Comparison of ENCODE assay signal across 8 cellular contexts in genomic region chr10:79285315-79286185, GRCh38.
DNase-seq lines count a peak whose midpoint lies in the region; ATAC-seq, FAIRE-seq and TF ChIP-seq lines count a peak whose summit lies in the region.

No MANE protein-coding gene starts in this region.

- H3K9me3 Mint-ChIP-seq in immature natural killer cell, result no peaks in the 10 kb centered on the region

- no peak for TF ChIP-seq CTCF in pancreas (IDR thresholded peaks at IDR 0.05)

- CTCF ChIA-PET in HEK293T (lab: Yijun Ruan, JAX), result no interaction called here

- no peaks in the 10 kb centered on the region for H3K4me1 ChIP-seq in pancreas

- H3K27ac Mint-ChIP-seq in T-helper 17 cell (peak overlapping the region; percentile 90), immature natural killer cell (peak overlapping the region; percentile 98 to 99 (median 98))

- POLR2A ChIA-PET in HEK293T (lab: Yijun Ruan, JAX), result no interaction called here

- no peak overlapping the region for H3K4me3 ChIP-seq in pancreas

- H3K36me3 ChIP-seq in pancreas, result peaks cover 0 to 17% (median 0%) of the 10 kb centered on the region in 3 donors

- no peak for DNase-seq in T-helper 17 cell
- DNase-seq in immature natural killer cell, result peak; percentile 21 to 49 (median 28)
- no peak for DNase-seq in HEK293T (ENCODE audit: extremely low spot score)
- DNase-seq in medulla oblongata (ENCODE audit: extremely low spot score), result no peak
- DNase-seq in SW 1271 (lab: John Stamatoyannopoulos, UW), result no peak
- no peak for DNase-seq in pancreas

- no peak for FAIRE-seq in pancreas (lab: Jason Lieb, UNC)

- intact Hi-C loops in pancreas (cut with DNase I), result no loop called here

- H3K27me3 ChIP-seq in pancreas, result no peaks in the 10 kb centered on the region

- H3K4me1 Mint-ChIP-seq in T-helper 17 cell, result peaks cover 41% of the 10 kb centered on the region
- H3K4me1 Mint-ChIP-seq in immature natural killer cell, result peaks cover 60 to 71% of the 10 kb centered on the region in 2 donors

- 78 to 83% methylated on average over 12 of the region's 12 CpGs for WGBS in pancreas, 2 donors

- ATAC-seq in GM18909 (IDR thresholded peaks at IDR 0.05; ENCODE audit: poor library complexity, unreplicated experiment) (peak; percentile 56), HG02763 (IDR thresholded peaks at IDR 0.05; ENCODE audit: unreplicated experiment) (peak; percentile 53), T-helper 17 cell (no peak), pancreas (no peak)

- peak overlapping the region in 2 of 4 donors; percentile 59 to 60 for H3K27ac ChIP-seq in pancreas

- H3K4me3 Mint-ChIP-seq in T-helper 17 cell (peak overlapping the region; percentile 82), immature natural killer cell (peak overlapping the region; percentile 80 to 89 (median 83))

- no peaks in the 10 kb centered on the region for H3K9me3 ChIP-seq in T-helper 17 cell (ENCODE audit: control insufficient read depth, low read length, poor library complexity, severe bottlenecking)
- no peaks in the 10 kb centered on the region for H3K9me3 ChIP-seq in pancreas

- H3K36me3 Mint-ChIP-seq in T-helper 17 cell (ENCODE audit: low read depth) (peaks cover 3% of the 10 kb centered on the region), immature natural killer cell (peaks cover 4 to 7% (median 5%) of the 10 kb centered on the region in 3 donors)

- H3K27me3 Mint-ChIP-seq in T-helper 17 cell (no peaks in the 10 kb centered on the region), immature natural killer cell (ENCODE audit: low read depth in 3 of 3) (peaks cover 0 to 18% (median 0%) of the 10 kb centered on the region in 3 donors)

TF ChIP-seq in HEK293T, 16 proteins besides CTCF, POLR2A, EP300 and RAD21:
- TF ChIP-seq CTBP1 (IDR thresholded peaks at IDR 0.05; ENCODE audit: borderline replicate concordance) (no peak), NFRKB (IDR thresholded peaks at IDR 0.05) (no peak), ZNF384 (IDR thresholded peaks at IDR 0.05) (no peak), HDGF (IDR thresholded peaks at IDR 0.05; ENCODE audit: borderline replicate concordance) (no peak), LEF1 (IDR thresholded peaks at IDR 0.05; ENCODE audit: borderline replicate concordance) (no peak), SUZ12 (IDR thresholded peaks at IDR 0.05) (no peak), BHLHE40 (IDR thresholded peaks at IDR 0.05; ENCODE audit: borderline replicate concordance) (no peak), FOXM1 (IDR thresholded peaks at IDR 0.05; ENCODE audit: borderline replicate concordance) (no peak), ARNT (IDR thresholded peaks at IDR 0.05) (no peak), TARDBP (IDR thresholded peaks at IDR 0.05) (no peak), L3MBTL2 (conservative IDR thresholded peaks at IDR 0.05) (no peak), FOXA1 (IDR thresholded peaks at IDR 0.05) (no peak), PKNOX1 (IDR thresholded peaks at IDR 0.05) (no peak), ELF4 (IDR thresholded peaks at IDR 0.05) (no peak), SP1 (IDR thresholded peaks at IDR 0.05) (no peak), FOXK2 (IDR thresholded peaks at IDR 0.05) (no peak)

Comparison
In these comparisons a context has a peak if more than half of its experiments do, and no peak if none do; other contexts are left out.
1. ATAC-seq: peak in GM18909 (single experiment) and HG02763 (single experiment); none in T-helper 17 cell (single experiment) and pancreas (0 of 4).
2. DNase-seq: peak in immature natural killer cell (3 of 3); none in T-helper 17 cell (0 of 3), HEK293T (single experiment), medulla oblongata (single experiment), SW 1271 (0 of 2) and pancreas (0 of 6).